In genomic region chr5:100175346-100175745, GRCh38 we compare ENCODE assay signal across 24 cellular contexts.
"Had no signal": no experiment of that assay in that cellular context is flagged by ENCODE, and none has a peak within 500 bp of the region (broad histone marks: within the 10 kb centered on the region; RNA-seq: fewer than 3 reads in every experiment).

No MANE protein-coding gene starts in this region.

- DNase-seq: IMR-90, Karpas-422, KG1, MG63, NCI-H1092, NCI-H1105 treated with DMSO at 0.1 percent for 48 hours, NCI-H1417 treated with DMSO at 0.1 percent for 48 hours, NCI-H146, NCI-H1694 treated with DMSO at 0.1 percent for 48 hours, NCI-H1930, NCI-H2081 treated with DMSO at 0.1 percent for 48 hours, NCI-H2171, NCI-H226, NCI-H446, NCI-H510A, NCI-H524 treated with DMSO at 0.1 percent for 48 hours, NCI-H69, NCI-H774, Right ventricle myocardium superior, RPMI8226, SIG-M5, SK-N-SH had no signal

- H3K9me3 ChIP-seq: MG63, SJSA1, SK-N-SH had no signal

- H3K4me3 ChIP-seq: MG63, SJSA1 had no signal

- H3K27me3 ChIP-seq: MG63, SJSA1 had no signal

- H3K36me3 ChIP-seq: MG63, SJSA1 had no signal

- H3K27ac ChIP-seq: SJSA1 had no signal

- ATAC-seq: HepG2 had no signal
